ENCODE assay signal across 8 cellular contexts in the genomic region with DNA sequence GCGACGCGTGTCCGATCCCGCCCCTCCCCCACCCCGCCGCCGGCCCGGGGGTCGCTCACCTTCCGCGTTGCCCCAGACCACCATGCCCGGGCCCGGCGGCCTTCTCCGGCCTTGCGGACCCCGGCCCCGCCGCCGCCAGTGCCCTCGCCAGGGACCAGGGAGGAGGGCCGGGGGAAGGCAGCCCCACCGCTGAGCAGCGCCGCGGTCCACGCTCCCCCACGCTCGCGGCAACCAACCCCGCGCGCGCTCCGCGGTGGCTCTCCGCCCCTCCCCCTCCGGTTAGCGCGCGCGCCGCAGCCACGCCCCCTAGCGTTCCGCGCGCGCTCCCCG. TPM values are rescaled to one million over a fixed set of nuclear protein-coding genes. Genes with fewer than 3 reads are reported as not detected.
DNase-seq lines count a peak whose midpoint lies in the region; ATAC-seq, FAIRE-seq and TF ChIP-seq lines count a peak whose summit lies in the region.

A gene (minus strand): TSS at position 260 of the 330 bp plus-strand sequence. CDS start 25,042 bp downstream, outside the sequence.

- no peaks in the 10 kb centered on the region for H3K27me3 ChIP-seq in left ventricle myocardium inferior (ENCODE audit: low read depth)
- no peaks in the 10 kb centered on the region for H3K27me3 ChIP-seq in sigmoid colon

- no peaks in the 10 kb centered on the region for H3K9me3 Mint-ChIP-seq in HFFc6
- no peaks in the 10 kb centered on the region for H3K9me3 Mint-ChIP-seq in activated T-helper 1 cell treated with anti-CD3 and anti-CD28 coated beads, Interleukin-12 subunit alpha, Interleukin-12 subunit beta, Interleukin-2, Interleukin-4 antibody, amounts not matched to agents 30 ng/mL and 10 ng/mL and 1 ng/mL, durations not matched to agents 14 hours and 24 hours and 36 hours

- H3K4me1 Mint-ChIP-seq in HFFc6 (ENCODE audit: low read depth), result peaks cover 45% of the 10 kb centered on the region
- H3K4me1 Mint-ChIP-seq in activated T-helper 1 cell treated with anti-CD3 and anti-CD28 coated beads, Interleukin-12 subunit alpha, Interleukin-12 subunit beta, Interleukin-2, Interleukin-4 antibody, amounts not matched to agents 30 ng/mL and 10 ng/mL and 1 ng/mL, durations not matched to agents 14 hours and 24 hours and 36 hours (ENCODE audit: low read depth), result peaks cover 38% of the 10 kb centered on the region

- no peak for TF ChIP-seq POLR2A in sigmoid colon (IDR thresholded peaks at IDR 0.05)

- FAIRE-seq in HTR-8/SVneo (lab: Jason Lieb, UNC), result no peak

- DNase-seq in HFFc6, result no peak
- DNase-seq in activated T-helper 1 cell treated with anti-CD3 and anti-CD28 coated beads, Interleukin-12 subunit alpha, Interleukin-12 subunit beta, Interleukin-2, Interleukin-4 antibody, amounts not matched to agents 30 ng/mL and 10 ng/mL and 1 ng/mL, durations not matched to agents 14 hours and 24 hours and 36 hours (ENCODE audit: low spot score), result no peak
- no peak for DNase-seq in left ventricle myocardium inferior
- no peak for DNase-seq in sigmoid colon
- no peak for DNase-seq in NCI-H1092 (lab: John Stamatoyannopoulos, UW)
- no peak for DNase-seq in HTR-8/SVneo (ENCODE audit: insufficient read length, low spot score)
- DNase-seq in DMS53 (lab: John Stamatoyannopoulos, UW), result no peak

- ATAC-seq in HG02759 (IDR thresholded peaks at IDR 0.05; ENCODE audit: unreplicated experiment), result no peak

- WGBS in sigmoid colon, 2 donors, result 0 to 1% methylated on average over 51 of the region's 51 CpGs

- H3K27ac ChIP-seq in left ventricle myocardium inferior (replicated peaks), result peak within 1 kb of the TSS; percentile 99
- peak within 1 kb of the TSS; percentile 95 to 100 (median 98) for H3K27ac ChIP-seq in sigmoid colon

- H3K4me1 ChIP-seq in left ventricle myocardium inferior (peaks cover 53% of the 10 kb centered on the region), sigmoid colon (peaks cover 0 to 30% (median 22%) of the 10 kb centered on the region in 4 donors)

- no peak for TF ChIP-seq CTCF in HFFc6 (IDR thresholded peaks at IDR 0.05)
- no peak for TF ChIP-seq CTCF in left ventricle myocardium inferior (IDR thresholded peaks at IDR 0.05; ENCODE audit: borderline replicate concordance)
- TF ChIP-seq CTCF in sigmoid colon (IDR thresholded peaks at IDR 0.05), result no peak

- peak within 1 kb of the TSS; percentile 96 for H3K27ac Mint-ChIP-seq in HFFc6
- peak within 1 kb of the TSS; percentile 97 for H3K27ac Mint-ChIP-seq in activated T-helper 1 cell treated with anti-CD3 and anti-CD28 coated beads, Interleukin-12 subunit alpha, Interleukin-12 subunit beta, Interleukin-2, Interleukin-4 antibody, amounts not matched to agents 30 ng/mL and 10 ng/mL and 1 ng/mL, durations not matched to agents 14 hours and 24 hours and 36 hours

- peak within 1 kb of the TSS; percentile 98 for H3K4me3 Mint-ChIP-seq in HFFc6
- peak within 1 kb of the TSS; percentile 94 for H3K4me3 Mint-ChIP-seq in activated T-helper 1 cell treated with anti-CD3 and anti-CD28 coated beads, Interleukin-12 subunit alpha, Interleukin-12 subunit beta, Interleukin-2, Interleukin-4 antibody, amounts not matched to agents 30 ng/mL and 10 ng/mL and 1 ng/mL, durations not matched to agents 14 hours and 24 hours and 36 hours

- H3K4me3 ChIP-seq in left ventricle myocardium inferior, result peak within 1 kb of the TSS; percentile 92
- peak within 1 kb of the TSS; percentile 61 to 99 (median 96) for H3K4me3 ChIP-seq in sigmoid colon

- H3K36me3 ChIP-seq in left ventricle myocardium inferior, result no peaks in the 10 kb centered on the region
- H3K36me3 ChIP-seq in sigmoid colon, result no peaks in the 10 kb centered on the region

- intact Hi-C loops in activated T-helper 1 cell treated with anti-CD3 and anti-CD28 coated beads, Interleukin-12 subunit alpha, Interleukin-12 subunit beta, Interleukin-2, Interleukin-4 antibody, amounts not matched to agents 30 ng/mL and 10 ng/mL and 1 ng/mL, durations not matched to agents 14 hours and 24 hours and 36 hours (cut with micrococcal nuclease), result loop anchor here (1.0 to 10.0 kb wide), 11 partner anchors 47 to 1765 kb away; a partner anchor contains a TSS
- intact Hi-C loops in left ventricle myocardium inferior (cut with micrococcal nuclease), result no loop called here
- intact Hi-C loops in sigmoid colon (cut with DNase I), result loop anchor here (2.0 to 10.0 kb wide), 4 partner anchors 37 to 335 kb away; a partner anchor contains a TSS

- TF ChIP-seq EP300 in sigmoid colon (IDR thresholded peaks at IDR 0.05), result no peak

- H3K9me3 ChIP-seq in left ventricle myocardium inferior (replicated peaks), result no peaks in the 10 kb centered on the region
- H3K9me3 ChIP-seq in sigmoid colon, result no peaks in the 10 kb centered on the region

- H3K36me3 Mint-ChIP-seq in HFFc6 (ENCODE audit: low read depth), result no peaks in the 10 kb centered on the region; the same call in 1 of the 2 replicates
- peaks cover 3% of the 10 kb centered on the region for H3K36me3 Mint-ChIP-seq in activated T-helper 1 cell treated with anti-CD3 and anti-CD28 coated beads, Interleukin-12 subunit alpha, Interleukin-12 subunit beta, Interleukin-2, Interleukin-4 antibody, amounts not matched to agents 30 ng/mL and 10 ng/mL and 1 ng/mL, durations not matched to agents 14 hours and 24 hours and 36 hours (ENCODE audit: low read depth)

- H3K27me3 Mint-ChIP-seq in HFFc6 (ENCODE audit: insufficient read depth), result peaks cover 10% of the 10 kb centered on the region
- H3K27me3 Mint-ChIP-seq in activated T-helper 1 cell treated with anti-CD3 and anti-CD28 coated beads, Interleukin-12 subunit alpha, Interleukin-12 subunit beta, Interleukin-2, Interleukin-4 antibody, amounts not matched to agents 30 ng/mL and 10 ng/mL and 1 ng/mL, durations not matched to agents 14 hours and 24 hours and 36 hours (ENCODE audit: insufficient read depth), result peaks cover 3% of the 10 kb centered on the region

RNA-seq across cellular contexts. Expression of the gene that starts here (rescaled TPM):
- 10 to 100 TPM; 17.0 to 19.2 (median 18.6) TPM for total RNA-seq in HFFc6 (2021; fragmentation: NEBNext Ultra II Directional; extraction: Animal tissue kit (Norgen Biotek cat#: 25700))
- total RNA-seq in activated T-helper 1 cell treated with anti-CD3 and anti-CD28 coated beads, Interleukin-12 subunit alpha, Interleukin-12 subunit beta, Interleukin-2, Interleukin-4 antibody, amounts not matched to agents 30 ng/mL and 10 ng/mL and 1 ng/mL, durations not matched to agents 14 hours and 24 hours and 36 hours, result 49.6 and 53.7 TPM in 2 replicates
- total RNA-seq in left ventricle myocardium inferior (42.8 TPM), sigmoid colon (10 to 100 TPM; 41.7 to 73.1 (median 46.7) TPM)
- polyA plus RNA-seq in sigmoid colon, result 10 to 100 TPM in 1 of 3 donors, 1 to 10 TPM in 2; 7.2 to 16.2 (median 7.2) TPM
